ENCODE assay signal across 15 cellular contexts in the genomic region with DNA sequence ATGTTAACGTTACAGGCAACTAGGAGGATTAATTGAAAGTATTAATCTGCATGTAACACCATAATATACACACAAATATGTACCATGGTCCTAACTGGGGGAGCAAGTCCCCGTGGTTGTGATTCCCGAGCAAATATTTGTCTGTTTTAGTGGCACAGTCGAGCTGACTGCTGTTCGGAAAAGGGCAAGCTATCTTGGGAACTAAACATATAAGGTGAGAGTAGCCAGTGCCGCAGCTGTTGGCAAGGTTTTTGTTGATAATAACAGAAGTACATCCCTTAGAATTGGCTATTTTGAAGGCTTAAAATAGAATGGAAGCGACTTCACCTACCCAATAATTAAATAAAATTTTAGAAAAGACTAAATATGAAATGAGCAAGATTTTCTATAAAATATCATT.
"Had no signal": no experiment of that assay in that cellular context is flagged by ENCODE, and none has a peak within 500 bp of the region (broad histone marks: within the 10 kb centered on the region; RNA-seq: fewer than 3 reads in every experiment).

No MANE protein-coding gene starts in this region.

- H3K9me3 ChIP-seq: adrenal gland, tibial nerve, vagina had no signal

- H3K27ac Mint-ChIP-seq: activated naive CD4-positive, alpha-beta T cell treated with anti-CD3 and anti-CD28 coated beads, Interleukin-2, amount 50 U/mL, for 24 hours; activated T-cell treated with anti-CD3 and anti-CD28 coated beads, Interleukin-2, amount 50 U/mL, for 72 hours; stimulated activated naive CD8-positive, alpha-beta T cell treated with anti-CD3 and anti-CD28 coated beads, Interleukin-15, Interleukin-2, amounts not matched to agents 100 ng/mL and 50 ng/mL, for 24 hours had no signal

- DNase-seq: activated CD4-positive, alpha-beta T cell treated with anti-CD3 and anti-CD28 coated beads, Interleukin-2, amount 50 U/mL, for 4 hours; activated gamma-delta T cell; activated T-cell treated with anti-CD3 and anti-CD28 coated beads, Interleukin-2, amount 50 U/mL, for 72 hours; adrenal gland; dermis blood vessel endothelial cell; effector memory CD4-positive, alpha-beta T cell; glutamatergic neuron; midbrain; stimulated activated CD4-positive, alpha-beta T cell treated with anti-CD3 and anti-CD28 coated beads, Interleukin-12 subunit alpha, Interleukin-12 subunit beta, amount 100 ng/mL, for 4 hours; stimulated activated CD4-positive, alpha-beta T cell treated with anti-CD3 and anti-CD28 coated beads, Interleukin-1b, Interleukin-23, amount 100 ng/mL, for 48 hours; SW 1271 had no signal

- ATAC-seq: activated T-cell treated with anti-CD3 and anti-CD28 coated beads, Interleukin-2, amount 50 U/mL, for 72 hours had no signal

- H3K4me3 ChIP-seq: adrenal gland, tibial nerve, vagina had no signal

- H3K4me3 Mint-ChIP-seq: activated naive CD4-positive, alpha-beta T cell treated with anti-CD3 and anti-CD28 coated beads, Interleukin-2, amount 50 U/mL, for 24 hours; activated T-cell treated with anti-CD3 and anti-CD28 coated beads, Interleukin-2, amount 50 U/mL, for 72 hours; stimulated activated naive CD8-positive, alpha-beta T cell treated with anti-CD3 and anti-CD28 coated beads, Interleukin-15, Interleukin-2, amounts not matched to agents 100 ng/mL and 50 ng/mL, for 24 hours had no signal

- H3K36me3 ChIP-seq: vagina had no signal

- H3K4me1 ChIP-seq: adrenal gland, tibial nerve, vagina had no signal

- H3K27ac ChIP-seq: adrenal gland, tibial nerve, vagina had no signal

- H3K4me1 Mint-ChIP-seq: activated naive CD4-positive, alpha-beta T cell treated with anti-CD3 and anti-CD28 coated beads, Interleukin-2, amount 50 U/mL, for 24 hours had no signal

- H3K27me3 ChIP-seq: adrenal gland, tibial nerve, vagina had no signal

- H3K9me3 Mint-ChIP-seq: activated naive CD4-positive, alpha-beta T cell treated with anti-CD3 and anti-CD28 coated beads, Interleukin-2, amount 50 U/mL, for 24 hours; activated T-cell treated with anti-CD3 and anti-CD28 coated beads, Interleukin-2, amount 50 U/mL, for 72 hours; stimulated activated naive CD8-positive, alpha-beta T cell treated with anti-CD3 and anti-CD28 coated beads, Interleukin-15, Interleukin-2, amounts not matched to agents 100 ng/mL and 50 ng/mL, for 24 hours had no signal

- H3K27me3 Mint-ChIP-seq: activated naive CD4-positive, alpha-beta T cell treated with anti-CD3 and anti-CD28 coated beads, Interleukin-2, amount 50 U/mL, for 24 hours; stimulated activated naive CD8-positive, alpha-beta T cell treated with anti-CD3 and anti-CD28 coated beads, Interleukin-15, Interleukin-2, amounts not matched to agents 100 ng/mL and 50 ng/mL, for 24 hours had no signal
